ENCODE assay signal across 1 cellular context in the genomic region with DNA sequence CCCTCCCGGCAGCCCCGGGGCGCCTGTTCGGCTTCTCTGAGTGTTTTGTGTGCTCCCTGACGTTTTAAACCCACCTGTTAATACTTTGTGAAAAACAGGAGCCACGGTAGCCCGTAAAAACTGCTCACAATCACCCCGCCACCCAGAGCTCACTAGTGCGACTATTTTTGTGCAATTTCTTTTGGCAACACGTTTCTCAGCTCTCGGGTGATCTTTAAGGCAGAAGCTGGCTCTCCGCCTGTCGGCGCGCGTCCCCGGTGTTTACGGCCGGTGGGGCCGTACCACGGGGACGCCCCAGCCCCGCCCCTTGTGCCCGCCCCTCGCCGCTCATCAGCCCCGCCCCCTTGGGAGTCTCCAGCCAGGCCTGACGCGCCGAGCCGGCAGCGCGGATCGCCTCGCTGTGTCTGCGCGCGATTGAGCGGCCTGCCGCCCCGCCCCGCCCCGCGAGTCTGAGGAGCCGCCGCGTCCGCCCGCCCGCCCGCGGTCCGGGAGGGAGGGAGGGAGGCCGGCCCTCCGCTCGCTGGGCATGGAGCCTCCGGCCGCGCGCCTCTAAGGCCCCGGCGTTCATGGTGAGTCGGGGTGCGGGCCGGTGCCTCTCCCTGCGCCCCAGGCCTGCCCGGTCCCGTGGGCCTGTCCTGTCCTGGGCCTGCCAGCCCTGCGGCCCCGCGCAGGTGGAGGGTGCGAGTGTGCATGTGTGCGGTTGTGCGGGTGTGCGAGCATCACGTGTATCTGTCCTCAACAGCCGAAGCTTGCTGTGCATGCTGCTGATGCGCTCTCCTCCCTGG.
TF ChIP-seq lines count a peak whose summit lies in the region.

No MANE protein-coding gene starts in this region.

TF ChIP-seq in K562, 482 proteins besides CTCF, POLR2A, EP300 and RAD21 (continued from another document and continues in another):
- TF ChIP-seq, protein P1, sequence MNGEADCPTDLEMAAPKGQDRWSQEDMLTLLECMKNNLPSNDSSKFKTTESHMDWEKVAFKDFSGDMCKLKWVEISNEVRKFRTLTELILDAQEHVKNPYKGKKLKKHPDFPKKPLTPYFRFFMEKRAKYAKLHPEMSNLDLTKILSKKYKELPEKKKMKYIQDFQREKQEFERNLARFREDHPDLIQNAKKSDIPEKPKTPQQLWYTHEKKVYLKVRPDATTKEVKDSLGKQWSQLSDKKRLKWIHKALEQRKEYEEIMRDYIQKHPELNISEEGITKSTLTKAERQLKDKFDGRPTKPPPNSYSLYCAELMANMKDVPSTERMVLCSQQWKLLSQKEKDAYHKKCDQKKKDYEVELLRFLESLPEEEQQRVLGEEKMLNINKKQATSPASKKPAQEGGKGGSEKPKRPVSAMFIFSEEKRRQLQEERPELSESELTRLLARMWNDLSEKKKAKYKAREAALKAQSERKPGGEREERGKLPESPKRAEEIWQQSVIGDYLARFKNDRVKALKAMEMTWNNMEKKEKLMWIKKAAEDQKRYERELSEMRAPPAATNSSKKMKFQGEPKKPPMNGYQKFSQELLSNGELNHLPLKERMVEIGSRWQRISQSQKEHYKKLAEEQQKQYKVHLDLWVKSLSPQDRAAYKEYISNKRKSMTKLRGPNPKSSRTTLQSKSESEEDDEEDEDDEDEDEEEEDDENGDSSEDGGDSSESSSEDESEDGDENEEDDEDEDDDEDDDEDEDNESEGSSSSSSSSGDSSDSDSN (IDR thresholded peaks at IDR 0.05; ENCODE audit: borderline replicate concordance in 1 of 2, low read depth in 2 of 2, low read length in 2 of 2), result peak in 1 of 2 experiments; percentile 64; a peak in 2 of 4 replicates
- TF ChIP-seq, protein P2, sequence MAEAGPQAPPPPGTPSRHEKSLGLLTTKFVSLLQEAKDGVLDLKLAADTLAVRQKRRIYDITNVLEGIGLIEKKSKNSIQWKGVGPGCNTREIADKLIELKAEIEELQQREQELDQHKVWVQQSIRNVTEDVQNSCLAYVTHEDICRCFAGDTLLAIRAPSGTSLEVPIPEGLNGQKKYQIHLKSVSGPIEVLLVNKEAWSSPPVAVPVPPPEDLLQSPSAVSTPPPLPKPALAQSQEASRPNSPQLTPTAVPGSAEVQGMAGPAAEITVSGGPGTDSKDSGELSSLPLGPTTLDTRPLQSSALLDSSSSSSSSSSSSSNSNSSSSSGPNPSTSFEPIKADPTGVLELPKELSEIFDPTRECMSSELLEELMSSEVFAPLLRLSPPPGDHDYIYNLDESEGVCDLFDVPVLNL (CRISPR knock-in tag; IDR thresholded peaks at IDR 0.05; ENCODE audit: low read depth), result no peak
- TF ChIP-seq ILK (tag; IDR thresholded peaks at IDR 0.05; ENCODE audit: borderline replicate concordance, low read depth) (no peak), ELF1 (tag; IDR thresholded peaks at IDR 0.05) (0 out of 2 replicates have a peak, but pooled peaks have one; percentile 28), SIN3A (IDR thresholded peaks at IDR 0.05; ENCODE audit: borderline replicate concordance in 2 of 2, control insufficient read depth in 1 of 2, low read depth in 2 of 2, low read length in 2 of 2) (peak; percentile 71 to 81; a peak in 1 of 4 replicates), ARID1B (IDR thresholded peaks at IDR 0.05) (no peak), SP1 (CRISPR knock-in tag; IDR thresholded peaks at IDR 0.05) (peak; percentile 74), FOXK2 (conservative IDR thresholded peaks at IDR 0.05 in 1 of 2, IDR thresholded peaks at IDR 0.05 in 1 of 2; ENCODE audit: low read depth in 2 of 2) (peak in 1 of 2 experiments; percentile 92; a peak in 3 of 4 replicates), HDAC2 (IDR thresholded peaks at IDR 0.05) (peak; percentile 67), RBM14 (IDR thresholded peaks at IDR 0.05; ENCODE audit: borderline replicate concordance, insufficient read depth, low read depth, low read length) (no peak), BHLHE40 (IDR thresholded peaks at IDR 0.05; ENCODE audit: low read length) (peak; percentile 56), JUN (IDR thresholded peaks at IDR 0.05; ENCODE audit: borderline replicate concordance, low read depth, low read length) (peak; percentile 46; the same call in 1 of the 2 replicates), JUN (CRISPR knock-in tag; IDR thresholded peaks at IDR 0.05; ENCODE audit: borderline replicate concordance) (no peak), JUND (IDR thresholded peaks at IDR 0.05; ENCODE audit: borderline replicate concordance, low read depth, low read length) (peak; percentile 26; the same call in 1 of the 2 replicates), JUND (tag; IDR thresholded peaks at IDR 0.05; ENCODE audit: borderline replicate concordance, low read depth, low read length) (no peak; the same call in 2 of the 3 replicates), ZNF444 (CRISPR knock-in tag; IDR thresholded peaks at IDR 0.05) (no peak), LEF1 (IDR thresholded peaks at IDR 0.05) (0 out of 2 replicates have a peak, but pooled peaks have one; percentile 16), DIDO1 (tag; IDR thresholded peaks at IDR 0.05; ENCODE audit: low read depth) (no peak), ASH1L (IDR thresholded peaks at IDR 0.05; ENCODE audit: borderline replicate concordance, low read depth, partially characterized antibody) (no peak), NCOA1 (IDR thresholded peaks at IDR 0.05; ENCODE audit: low read depth) (peak; percentile 65), SNRNP70 (optimal IDR thresholded peaks at IDR 0.05; ENCODE audit: low read depth, low read length) (no peak), GABPB1 (CRISPR knock-in tag; IDR thresholded peaks at IDR 0.05) (peak; percentile 45), ZNF431 (CRISPR knock-in tag; IDR thresholded peaks at IDR 0.05) (no peak), CBFA2T2 (conservative IDR thresholded peaks at IDR 0.05) (no peak), RBFOX2 (IDR thresholded peaks at IDR 0.05; ENCODE audit: low read depth, low read length) (peak; percentile 69), RBM22 (IDR thresholded peaks at IDR 0.05; ENCODE audit: low read depth, low read length, poor library complexity, severe bottlenecking) (peak; percentile 84), ZBTB1 (CRISPR knock-in tag; IDR thresholded peaks at IDR 0.05; ENCODE audit: borderline replicate concordance, low read depth) (peak; percentile 58; the same call in 1 of the 2 replicates), ZBTB17 (CRISPR knock-in tag; IDR thresholded peaks at IDR 0.05) (peak; percentile 99), CBX3 (IDR thresholded peaks at IDR 0.05; ENCODE audit: borderline replicate concordance in 1 of 2, low read length in 2 of 2) (peak in 1 of 2 experiments; percentile 21; a peak in 1 of 3 replicates), MBD2 (IDR thresholded peaks at IDR 0.05; ENCODE audit: borderline replicate concordance, low read depth) (no peak)
- TF ChIP-seq, protein P3, sequence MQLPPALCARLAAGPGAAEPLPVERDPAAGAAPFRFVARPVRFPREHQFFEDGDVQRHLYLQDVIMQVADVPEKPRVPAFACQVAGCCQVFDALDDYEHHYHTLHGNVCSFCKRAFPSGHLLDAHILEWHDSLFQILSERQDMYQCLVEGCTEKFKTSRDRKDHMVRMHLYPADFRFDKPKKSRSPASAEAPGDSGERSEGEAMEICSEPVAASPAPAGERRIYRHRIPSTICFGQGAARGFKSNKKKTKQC (CRISPR knock-in tag; IDR thresholded peaks at IDR 0.05), result no peak
- TF ChIP-seq, protein P4, sequence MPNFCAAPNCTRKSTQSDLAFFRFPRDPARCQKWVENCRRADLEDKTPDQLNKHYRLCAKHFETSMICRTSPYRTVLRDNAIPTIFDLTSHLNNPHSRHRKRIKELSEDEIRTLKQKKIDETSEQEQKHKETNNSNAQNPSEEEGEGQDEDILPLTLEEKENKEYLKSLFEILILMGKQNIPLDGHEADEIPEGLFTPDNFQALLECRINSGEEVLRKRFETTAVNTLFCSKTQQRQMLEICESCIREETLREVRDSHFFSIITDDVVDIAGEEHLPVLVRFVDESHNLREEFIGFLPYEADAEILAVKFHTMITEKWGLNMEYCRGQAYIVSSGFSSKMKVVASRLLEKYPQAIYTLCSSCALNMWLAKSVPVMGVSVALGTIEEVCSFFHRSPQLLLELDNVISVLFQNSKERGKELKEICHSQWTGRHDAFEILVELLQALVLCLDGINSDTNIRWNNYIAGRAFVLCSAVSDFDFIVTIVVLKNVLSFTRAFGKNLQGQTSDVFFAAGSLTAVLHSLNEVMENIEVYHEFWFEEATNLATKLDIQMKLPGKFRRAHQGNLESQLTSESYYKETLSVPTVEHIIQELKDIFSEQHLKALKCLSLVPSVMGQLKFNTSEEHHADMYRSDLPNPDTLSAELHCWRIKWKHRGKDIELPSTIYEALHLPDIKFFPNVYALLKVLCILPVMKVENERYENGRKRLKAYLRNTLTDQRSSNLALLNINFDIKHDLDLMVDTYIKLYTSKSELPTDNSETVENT (CRISPR knock-in tag; IDR thresholded peaks at IDR 0.05), result 0 out of 2 replicates have a peak, but pooled peaks have one; percentile 24
- TF ChIP-seq, protein P5, sequence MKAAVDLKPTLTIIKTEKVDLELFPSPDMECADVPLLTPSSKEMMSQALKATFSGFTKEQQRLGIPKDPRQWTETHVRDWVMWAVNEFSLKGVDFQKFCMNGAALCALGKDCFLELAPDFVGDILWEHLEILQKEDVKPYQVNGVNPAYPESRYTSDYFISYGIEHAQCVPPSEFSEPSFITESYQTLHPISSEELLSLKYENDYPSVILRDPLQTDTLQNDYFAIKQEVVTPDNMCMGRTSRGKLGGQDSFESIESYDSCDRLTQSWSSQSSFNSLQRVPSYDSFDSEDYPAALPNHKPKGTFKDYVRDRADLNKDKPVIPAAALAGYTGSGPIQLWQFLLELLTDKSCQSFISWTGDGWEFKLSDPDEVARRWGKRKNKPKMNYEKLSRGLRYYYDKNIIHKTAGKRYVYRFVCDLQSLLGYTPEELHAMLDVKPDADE (conservative IDR thresholded peaks at IDR 0.05; ENCODE audit: control insufficient read depth, low read depth, low read length), result 0 out of 2 replicates have a peak, but pooled peaks have one; percentile 14
- TF ChIP-seq, protein P6, sequence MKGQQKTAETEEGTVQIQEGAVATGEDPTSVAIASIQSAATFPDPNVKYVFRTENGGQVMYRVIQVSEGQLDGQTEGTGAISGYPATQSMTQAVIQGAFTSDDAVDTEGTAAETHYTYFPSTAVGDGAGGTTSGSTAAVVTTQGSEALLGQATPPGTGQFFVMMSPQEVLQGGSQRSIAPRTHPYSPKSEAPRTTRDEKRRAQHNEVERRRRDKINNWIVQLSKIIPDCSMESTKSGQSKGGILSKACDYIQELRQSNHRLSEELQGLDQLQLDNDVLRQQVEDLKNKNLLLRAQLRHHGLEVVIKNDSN (CRISPR knock-in tag; IDR thresholded peaks at IDR 0.05), result peak; percentile 74
- TF ChIP-seq, protein P7, sequence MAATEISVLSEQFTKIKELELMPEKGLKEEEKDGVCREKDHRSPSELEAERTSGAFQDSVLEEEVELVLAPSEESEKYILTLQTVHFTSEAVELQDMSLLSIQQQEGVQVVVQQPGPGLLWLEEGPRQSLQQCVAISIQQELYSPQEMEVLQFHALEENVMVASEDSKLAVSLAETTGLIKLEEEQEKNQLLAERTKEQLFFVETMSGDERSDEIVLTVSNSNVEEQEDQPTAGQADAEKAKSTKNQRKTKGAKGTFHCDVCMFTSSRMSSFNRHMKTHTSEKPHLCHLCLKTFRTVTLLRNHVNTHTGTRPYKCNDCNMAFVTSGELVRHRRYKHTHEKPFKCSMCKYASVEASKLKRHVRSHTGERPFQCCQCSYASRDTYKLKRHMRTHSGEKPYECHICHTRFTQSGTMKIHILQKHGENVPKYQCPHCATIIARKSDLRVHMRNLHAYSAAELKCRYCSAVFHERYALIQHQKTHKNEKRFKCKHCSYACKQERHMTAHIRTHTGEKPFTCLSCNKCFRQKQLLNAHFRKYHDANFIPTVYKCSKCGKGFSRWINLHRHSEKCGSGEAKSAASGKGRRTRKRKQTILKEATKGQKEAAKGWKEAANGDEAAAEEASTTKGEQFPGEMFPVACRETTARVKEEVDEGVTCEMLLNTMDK (IDR thresholded peaks at IDR 0.05; ENCODE audit: borderline replicate concordance, insufficient read depth, low read depth, low read length, poor library complexity, severe bottlenecking), result no peak
- TF ChIP-seq, protein P8, sequence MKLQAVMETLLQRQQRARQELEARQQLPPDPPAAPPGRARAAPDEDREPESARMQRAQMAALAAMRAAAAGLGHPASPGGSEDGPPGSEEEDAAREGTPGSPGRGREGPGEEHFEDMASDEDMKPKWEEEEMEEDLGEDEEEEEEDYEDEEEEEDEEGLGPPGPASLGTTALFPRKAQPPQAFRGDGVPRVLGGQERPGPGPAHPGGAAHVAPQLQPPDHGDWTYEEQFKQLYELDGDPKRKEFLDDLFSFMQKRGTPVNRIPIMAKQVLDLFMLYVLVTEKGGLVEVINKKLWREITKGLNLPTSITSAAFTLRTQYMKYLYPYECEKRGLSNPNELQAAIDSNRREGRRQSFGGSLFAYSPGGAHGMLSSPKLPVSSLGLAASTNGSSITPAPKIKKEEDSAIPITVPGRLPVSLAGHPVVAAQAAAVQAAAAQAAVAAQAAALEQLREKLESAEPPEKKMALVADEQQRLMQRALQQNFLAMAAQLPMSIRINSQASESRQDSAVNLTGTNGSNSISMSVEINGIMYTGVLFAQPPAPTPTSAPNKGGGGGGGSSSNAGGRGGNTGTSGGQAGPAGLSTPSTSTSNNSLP (IDR thresholded peaks at IDR 0.05; ENCODE audit: borderline replicate concordance, low read depth, low read length), result no peak
- TF ChIP-seq, protein P9, sequence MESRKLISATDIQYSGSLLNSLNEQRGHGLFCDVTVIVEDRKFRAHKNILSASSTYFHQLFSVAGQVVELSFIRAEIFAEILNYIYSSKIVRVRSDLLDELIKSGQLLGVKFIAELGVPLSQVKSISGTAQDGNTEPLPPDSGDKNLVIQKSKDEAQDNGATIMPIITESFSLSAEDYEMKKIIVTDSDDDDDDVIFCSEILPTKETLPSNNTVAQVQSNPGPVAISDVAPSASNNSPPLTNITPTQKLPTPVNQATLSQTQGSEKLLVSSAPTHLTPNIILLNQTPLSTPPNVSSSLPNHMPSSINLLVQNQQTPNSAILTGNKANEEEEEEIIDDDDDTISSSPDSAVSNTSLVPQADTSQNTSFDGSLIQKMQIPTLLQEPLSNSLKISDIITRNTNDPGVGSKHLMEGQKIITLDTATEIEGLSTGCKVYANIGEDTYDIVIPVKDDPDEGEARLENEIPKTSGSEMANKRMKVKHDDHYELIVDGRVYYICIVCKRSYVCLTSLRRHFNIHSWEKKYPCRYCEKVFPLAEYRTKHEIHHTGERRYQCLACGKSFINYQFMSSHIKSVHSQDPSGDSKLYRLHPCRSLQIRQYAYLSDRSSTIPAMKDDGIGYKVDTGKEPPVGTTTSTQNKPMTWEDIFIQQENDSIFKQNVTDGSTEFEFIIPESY (CRISPR knock-in tag; IDR thresholded peaks at IDR 0.05), result peak; percentile 11; the same call in 1 of the 2 replicates
- TF ChIP-seq, protein P10, sequence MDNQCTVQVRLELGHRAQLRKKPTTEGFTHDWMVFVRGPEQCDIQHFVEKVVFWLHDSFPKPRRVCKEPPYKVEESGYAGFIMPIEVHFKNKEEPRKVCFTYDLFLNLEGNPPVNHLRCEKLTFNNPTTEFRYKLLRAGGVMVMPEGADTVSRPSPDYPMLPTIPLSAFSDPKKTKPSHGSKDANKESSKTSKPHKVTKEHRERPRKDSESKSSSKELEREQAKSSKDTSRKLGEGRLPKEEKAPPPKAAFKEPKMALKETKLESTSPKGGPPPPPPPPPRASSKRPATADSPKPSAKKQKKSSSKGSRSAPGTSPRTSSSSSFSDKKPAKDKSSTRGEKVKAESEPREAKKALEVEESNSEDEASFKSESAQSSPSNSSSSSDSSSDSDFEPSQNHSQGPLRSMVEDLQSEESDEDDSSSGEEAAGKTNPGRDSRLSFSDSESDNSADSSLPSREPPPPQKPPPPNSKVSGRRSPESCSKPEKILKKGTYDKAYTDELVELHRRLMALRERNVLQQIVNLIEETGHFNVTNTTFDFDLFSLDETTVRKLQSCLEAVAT (IDR thresholded peaks at IDR 0.05), result peak; percentile 31 to 99; a peak in 2 of 4 replicates
- TF ChIP-seq, protein P11, sequence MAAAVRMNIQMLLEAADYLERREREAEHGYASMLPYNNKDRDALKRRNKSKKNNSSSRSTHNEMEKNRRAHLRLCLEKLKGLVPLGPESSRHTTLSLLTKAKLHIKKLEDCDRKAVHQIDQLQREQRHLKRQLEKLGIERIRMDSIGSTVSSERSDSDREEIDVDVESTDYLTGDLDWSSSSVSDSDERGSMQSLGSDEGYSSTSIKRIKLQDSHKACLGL (CRISPR knock-in tag; IDR thresholded peaks at IDR 0.05; ENCODE audit: borderline replicate concordance, poor library complexity, severe bottlenecking), result peak; percentile 36
